In genomic region chr10:16848562-16849154, GRCh38 we compare ENCODE assay signal across 29 cellular contexts. TPM values are rescaled to one million over a fixed set of nuclear protein-coding genes. Genes with fewer than 3 reads are reported as not detected.
DNase-seq lines count a peak whose midpoint lies in the region; ATAC-seq and TF ChIP-seq lines count a peak whose summit lies in the region.
"Had no signal": no experiment of that assay in that cellular context is flagged by ENCODE, and none has a peak within 500 bp of the region (broad histone marks: within the 10 kb centered on the region; RNA-seq: fewer than 3 reads in every experiment).

No MANE protein-coding gene starts in this region.

- no peaks in the 10 kb centered on the region for H3K79me2 ChIP-seq in GM23248 (ENCODE audit: insufficient read depth)
- H3K79me2 ChIP-seq: parathyroid adenoma had no signal

- H3K9ac ChIP-seq in GM23248, result peak overlapping the region; percentile 39
- H3K9ac ChIP-seq: parathyroid adenoma had no signal

- no peaks in the 10 kb centered on the region for H3K9me3 ChIP-seq in GM23248 (ENCODE audit: low read depth)
- no peaks in the 10 kb centered on the region for H3K9me3 ChIP-seq in RWPE2 (ENCODE audit: severe bottlenecking)
- no peaks in the 10 kb centered on the region for H3K9me3 ChIP-seq in lower lobe of right lung
- H3K9me3 ChIP-seq: body of pancreas, esophagus squamous epithelium, HAP-1, upper lobe of left lung had no signal

- H3K4me3 Mint-ChIP-seq in activated CD4-positive, alpha-beta T cell treated with anti-CD3 and anti-CD28 coated beads, Interleukin-2, amount 10 ng/mL, durations not matched to agents 24 days and 14 days, result no peak overlapping the region
- no peak overlapping the region for H3K4me3 Mint-ChIP-seq in activated naive CD4-positive, alpha-beta T cell treated with anti-CD3 and anti-CD28 coated beads, Interleukin-2, amount 10 ng/mL, durations not matched to agents 7 days and 5 days
- H3K4me3 Mint-ChIP-seq: activated CD4-positive, alpha-beta T cell treated with anti-CD3 and anti-CD28 coated beads, Interleukin-2, amount 10 ng/mL, durations not matched to agents 7 days and 5 days; activated CD8-positive, alpha-beta memory T cell treated with anti-CD3 and anti-CD28 coated beads, Interleukin-2, amount 10 ng/mL, durations not matched to agents 7 days and 5 days; activated T-helper 1 cell treated with anti-CD3 and anti-CD28 coated beads, Interleukin-12 subunit alpha, Interleukin-12 subunit beta, Interleukin-2, Interleukin-4 antibody, amounts not matched to agents 30 ng/mL and 10 ng/mL and 1 ng/mL, durations not matched to agents 14 hours and 24 hours and 36 hours; mesothelial cell of epicardium; naive thymus-derived CD8-positive, alpha-beta T cell; T-helper 1 cell treated with Interleukin-12 subunit alpha and Interleukin-12 subunit beta and Interleukin-4 antibody, amounts not matched to agents 30 μg/mL and 1 μg/mL, for 36 hours had no signal

- 8 to 15% methylated on average over 9 to 10 of the region's 10 CpGs for WGBS in GM23248 (ENCODE audit: low coverage in 1 of 2, low lambda C conversion rate in 2 of 2, missing lambda C conversion rate in 2 of 2), 2 experiments

- H3K36me3 ChIP-seq in GM23248 (ENCODE audit: low read depth), result no peaks in the 10 kb centered on the region
- H3K36me3 ChIP-seq in RWPE2 (ENCODE audit: low read depth), result no peaks in the 10 kb centered on the region
- H3K36me3 ChIP-seq in lower lobe of right lung, result no peaks in the 10 kb centered on the region
- H3K36me3 ChIP-seq: esophagus squamous epithelium, HAP-1, upper lobe of left lung had no signal

- H2AFZ ChIP-seq in GM23248, result peak overlapping the region; percentile 61
- H2AFZ ChIP-seq: parathyroid adenoma had no signal

- H3K27ac ChIP-seq in GM23248 (peak overlapping the region; percentile 40), RWPE2 (ENCODE audit: poor library complexity, severe bottlenecking) (no peak overlapping the region), lower lobe of right lung (no peak overlapping the region)
- H3K27ac ChIP-seq: body of pancreas, C4-2B, esophagus squamous epithelium, parathyroid adenoma, upper lobe of left lung had no signal

- peaks cover 7% of the 10 kb centered on the region for H3K27me3 Mint-ChIP-seq in activated CD4-positive, alpha-beta T cell treated with anti-CD3 and anti-CD28 coated beads, Interleukin-2, amount 10 ng/mL, durations not matched to agents 24 days and 14 days
- H3K27me3 Mint-ChIP-seq in activated naive CD4-positive, alpha-beta T cell treated with anti-CD3 and anti-CD28 coated beads, Interleukin-2, amount 10 ng/mL, durations not matched to agents 7 days and 5 days, result no peaks in the 10 kb centered on the region
- H3K27me3 Mint-ChIP-seq: naive thymus-derived CD8-positive, alpha-beta T cell had no signal

- H3K4me1 Mint-ChIP-seq in activated CD4-positive, alpha-beta T cell treated with anti-CD3 and anti-CD28 coated beads, Interleukin-2, amount 10 ng/mL, durations not matched to agents 24 days and 14 days, result no peaks in the 10 kb centered on the region
- no peaks in the 10 kb centered on the region for H3K4me1 Mint-ChIP-seq in activated naive CD4-positive, alpha-beta T cell treated with anti-CD3 and anti-CD28 coated beads, Interleukin-2, amount 10 ng/mL, durations not matched to agents 7 days and 5 days
- H3K4me1 Mint-ChIP-seq: activated CD4-positive, alpha-beta T cell treated with anti-CD3 and anti-CD28 coated beads, Interleukin-2, amount 10 ng/mL, durations not matched to agents 7 days and 5 days; activated CD8-positive, alpha-beta memory T cell treated with anti-CD3 and anti-CD28 coated beads, Interleukin-2, amount 10 ng/mL, durations not matched to agents 7 days and 5 days had no signal

- intact Hi-C loops in sciatic nerve (cut with DNase I) (no loop called here), lower lobe of right lung (cut with DNase I) (loop anchor here (10.0 kb wide), 1 partner anchor 406 kb away; no protein-coding TSS in a partner anchor)
- intact Hi-C loops in activated CD4-positive, alpha-beta T cell treated with anti-CD3 and anti-CD28 coated beads, Interleukin-2, amount 10 ng/mL, durations not matched to agents 24 days and 14 days (cut with micrococcal nuclease), result no loop called here

- CTCF ChIA-PET in activated naive CD4-positive, alpha-beta T cell treated with anti-CD3 and anti-CD28 coated beads, Interleukin-2, amount 10 ng/mL, durations not matched to agents 7 days and 5 days (lab: Charles Lee), result interaction anchor here (0.7 to 2.9 kb wide), 3 partner anchors 9 to 814 kb away, joined by 3 to 9 read pairs (median 4); no protein-coding TSS in a partner anchor

- no peak for TF ChIP-seq CTCF in RWPE2 (IDR thresholded peaks at IDR 0.05; ENCODE audit: poor library complexity, severe bottlenecking)
- no peak for TF ChIP-seq CTCF in epithelial cell of esophagus (IDR thresholded peaks at IDR 0.05; ENCODE audit: insufficient read depth, low read depth, low read length, missing control alignments)
- TF ChIP-seq CTCF in lower lobe of right lung (IDR thresholded peaks at IDR 0.05), result no peak

- DNase-seq in GM23248, result peak; percentile 68
- DNase-seq in RWPE2 (ENCODE audit: low spot score), result no peak
- peak; percentile 74 for DNase-seq in epithelial cell of esophagus (ENCODE audit: low read depth)
- no peak for DNase-seq in sciatic nerve (ENCODE audit: low spot score)
- no peak for DNase-seq in SIG-M5 treated with dmso at 0.1 percent for 504 hours (lab: John Stamatoyannopoulos, UW; ENCODE audit: unreplicated experiment)
- DNase-seq in activated CD4-positive, alpha-beta T cell treated with anti-CD3 and anti-CD28 coated beads, Interleukin-2, amount 10 ng/mL, durations not matched to agents 24 days and 14 days, result no peak
- DNase-seq in activated naive CD4-positive, alpha-beta T cell treated with anti-CD3 and anti-CD28 coated beads, Interleukin-2, amount 10 ng/mL, durations not matched to agents 7 days and 5 days, result no peak
- DNase-seq in lower lobe of right lung, result no peak
- DNase-seq: activated CD4-positive, alpha-beta T cell treated with anti-CD3 and anti-CD28 coated beads, Interleukin-2, amount 10 ng/mL, durations not matched to agents 7 days and 5 days; activated CD8-positive, alpha-beta memory T cell treated with anti-CD3 and anti-CD28 coated beads, Interleukin-2, amount 10 ng/mL, durations not matched to agents 7 days and 5 days; body of pancreas; effector memory CD4-positive, alpha-beta T cell; EL; esophagus squamous epithelium; KBM-7; naive thymus-derived CD8-positive, alpha-beta T cell; NCI-H1694; NCI-H2227 treated with DMSO at 0.1 percent for 48 hours; right cardiac atrium; SHP77 treated with DMSO at 0.1 percent for 48 hours; upper lobe of left lung had no signal

- H3K4me1 ChIP-seq in GM23248 (ENCODE audit: insufficient read depth) (peaks cover 36% of the 10 kb centered on the region), RWPE2 (ENCODE audit: insufficient read depth, poor library complexity, severe bottlenecking) (no peaks in the 10 kb centered on the region), lower lobe of right lung (peaks cover under 1% of the 10 kb centered on the region)
- H3K4me1 ChIP-seq: body of pancreas, upper lobe of left lung had no signal

- no peaks in the 10 kb centered on the region for H3K27me3 ChIP-seq in GM23248 (replicated peaks; ENCODE audit: insufficient read depth)
- H3K27me3 ChIP-seq in RWPE2 (ENCODE audit: insufficient read depth, poor library complexity, severe bottlenecking), result no peaks in the 10 kb centered on the region
- H3K27me3 ChIP-seq in lower lobe of right lung (ENCODE audit: low read depth), result no peaks in the 10 kb centered on the region
- H3K27me3 ChIP-seq: body of pancreas, esophagus squamous epithelium, upper lobe of left lung had no signal

- no peaks in the 10 kb centered on the region for H3K9me2 ChIP-seq in GM23248 (ENCODE audit: insufficient read depth)

- ATAC-seq in RWPE2 (ENCODE audit: low read depth) (peak; percentile 58; the same call in 2 of the 3 replicates), sciatic nerve (peak; percentile 53), lower lobe of right lung (no peak)
- ATAC-seq: activated CD8-positive, alpha-beta memory T cell treated with anti-CD3 and anti-CD28 coated beads, Interleukin-2, amount 10 ng/mL, durations not matched to agents 7 days and 5 days; activated naive CD4-positive, alpha-beta T cell treated with anti-CD3 and anti-CD28 coated beads, Interleukin-2, amount 50 U/mL, for 72 hours; body of pancreas; left lobe of liver; naive thymus-derived CD8-positive, alpha-beta T cell; right cardiac atrium had no signal

- no peaks in the 10 kb centered on the region for H3K9me3 Mint-ChIP-seq in activated CD4-positive, alpha-beta T cell treated with anti-CD3 and anti-CD28 coated beads, Interleukin-2, amount 10 ng/mL, durations not matched to agents 24 days and 14 days
- H3K9me3 Mint-ChIP-seq in activated naive CD4-positive, alpha-beta T cell treated with anti-CD3 and anti-CD28 coated beads, Interleukin-2, amount 10 ng/mL, durations not matched to agents 7 days and 5 days, result no peaks in the 10 kb centered on the region
- H3K9me3 Mint-ChIP-seq: activated CD4-positive, alpha-beta T cell treated with anti-CD3 and anti-CD28 coated beads, Interleukin-2, amount 10 ng/mL, durations not matched to agents 7 days and 5 days; activated naive CD4-positive, alpha-beta T cell treated with anti-CD3 and anti-CD28 coated beads, Interleukin-2, amount 50 U/mL, for 72 hours; activated T-helper 1 cell treated with anti-CD3 and anti-CD28 coated beads, Interleukin-12 subunit alpha, Interleukin-12 subunit beta, Interleukin-2, Interleukin-4 antibody, amounts not matched to agents 30 ng/mL and 10 ng/mL and 1 ng/mL, durations not matched to agents 14 hours and 24 hours and 36 hours; mesothelial cell of epicardium; naive thymus-derived CD8-positive, alpha-beta T cell; T-helper 1 cell treated with Interleukin-12 subunit alpha and Interleukin-12 subunit beta and Interleukin-4 antibody, amounts not matched to agents 30 μg/mL and 1 μg/mL, for 36 hours had no signal

- no peak overlapping the region for H3K27ac Mint-ChIP-seq in activated CD4-positive, alpha-beta T cell treated with anti-CD3 and anti-CD28 coated beads, Interleukin-2, amount 10 ng/mL, durations not matched to agents 24 days and 14 days
- no peak overlapping the region for H3K27ac Mint-ChIP-seq in activated naive CD4-positive, alpha-beta T cell treated with anti-CD3 and anti-CD28 coated beads, Interleukin-2, amount 10 ng/mL, durations not matched to agents 7 days and 5 days
- H3K27ac Mint-ChIP-seq: activated CD4-positive, alpha-beta T cell treated with anti-CD3 and anti-CD28 coated beads, Interleukin-2, amount 10 ng/mL, durations not matched to agents 7 days and 5 days; activated CD8-positive, alpha-beta memory T cell treated with anti-CD3 and anti-CD28 coated beads, Interleukin-2, amount 10 ng/mL, durations not matched to agents 7 days and 5 days; activated naive CD4-positive, alpha-beta T cell treated with anti-CD3 and anti-CD28 coated beads, Interleukin-2, amount 50 U/mL, for 72 hours; activated T-helper 1 cell treated with anti-CD3 and anti-CD28 coated beads, Interleukin-12 subunit alpha, Interleukin-12 subunit beta, Interleukin-2, Interleukin-4 antibody, amounts not matched to agents 30 ng/mL and 10 ng/mL and 1 ng/mL, durations not matched to agents 14 hours and 24 hours and 36 hours; T-helper 1 cell treated with Interleukin-12 subunit alpha and Interleukin-12 subunit beta and Interleukin-4 antibody, amounts not matched to agents 30 μg/mL and 1 μg/mL, for 36 hours had no signal

- in situ Hi-C loops in GM23248 (cut with MboI), result no loop called here

- no peaks in the 10 kb centered on the region for H3K36me3 Mint-ChIP-seq in activated CD4-positive, alpha-beta T cell treated with anti-CD3 and anti-CD28 coated beads, Interleukin-2, amount 10 ng/mL, durations not matched to agents 24 days and 14 days (ENCODE audit: low read depth)
- H3K36me3 Mint-ChIP-seq in activated naive CD4-positive, alpha-beta T cell treated with anti-CD3 and anti-CD28 coated beads, Interleukin-2, amount 10 ng/mL, durations not matched to agents 7 days and 5 days, result no peaks in the 10 kb centered on the region
- H3K36me3 Mint-ChIP-seq: activated CD8-positive, alpha-beta memory T cell treated with anti-CD3 and anti-CD28 coated beads, Interleukin-2, amount 10 ng/mL, durations not matched to agents 7 days and 5 days; activated naive CD4-positive, alpha-beta T cell treated with anti-CD3 and anti-CD28 coated beads, Interleukin-2, amount 50 U/mL, for 72 hours; mesothelial cell of epicardium had no signal

- no peaks in the 10 kb centered on the region for H4K20me1 ChIP-seq in GM23248 (ENCODE audit: insufficient read depth)

- H3K4me2 ChIP-seq in GM23248 (ENCODE audit: unreplicated experiment), result peak overlapping the region; percentile 50

- H3K4me3 ChIP-seq in GM23248 (no peak overlapping the region), RWPE2 (ENCODE audit: severe bottlenecking) (no peak overlapping the region), epithelial cell of esophagus (ENCODE audit: low read length) (no peak overlapping the region), lower lobe of right lung (no peak overlapping the region)
- H3K4me3 ChIP-seq: body of pancreas, esophagus squamous epithelium, HAP-1, upper lobe of left lung had no signal

- peaks cover 18% of the 10 kb centered on the region; the same call in 1 of the 2 replicates for H3F3A ChIP-seq in GM23248 (ENCODE audit: insufficient read depth)

RNA-seq across cellular contexts. Expression of gene RSU1, which starts 31.4 kb away (rescaled TPM):
- 104 and 109 TPM in 2 replicates for total RNA-seq in GM23248 (2014; rRNA removed; shearing (Covaris generic))
- polyA plus RNA-seq in GM23248 (2016; fragmentation: Nextera tagmentation; extraction: Ambion mirVana), result 236 and 252 TPM in 2 replicates
- total RNA-seq in sciatic nerve (83.6 TPM), lower lobe of right lung (81.6 TPM)
- 44.5 and 47.4 TPM in 2 replicates for total RNA-seq in activated CD4-positive, alpha-beta T cell treated with anti-CD3 and anti-CD28 coated beads, Interleukin-2, amount 10 ng/mL, durations not matched to agents 24 days and 14 days

Comparison
In these comparisons a context has a peak if more than half of its experiments do, and no peak if none do; other contexts are left out.
1. DNase-seq: peak in GM23248 (single experiment) and epithelial cell of esophagus (single experiment); none in RWPE2 (single experiment), sciatic nerve (single experiment), SIG-M5 treated with dmso at 0.1 percent for 504 hours (single experiment), activated CD4-positive, alpha-beta T cell treated with anti-CD3 and anti-CD28 coated beads, Interleukin-2, amount 10 ng/mL, durations not matched to agents 24 days and 14 days (single experiment), activated naive CD4-positive, alpha-beta T cell treated with anti-CD3 and anti-CD28 coated beads, Interleukin-2, amount 10 ng/mL, durations not matched to agents 7 days and 5 days (single experiment) and lower lobe of right lung (single experiment).
2. ATAC-seq: peak in RWPE2 (single experiment) and sciatic nerve (single experiment); none in lower lobe of right lung (0 of 2).